2 cellular contexts compared by ENCODE assay signal in the genomic region with DNA sequence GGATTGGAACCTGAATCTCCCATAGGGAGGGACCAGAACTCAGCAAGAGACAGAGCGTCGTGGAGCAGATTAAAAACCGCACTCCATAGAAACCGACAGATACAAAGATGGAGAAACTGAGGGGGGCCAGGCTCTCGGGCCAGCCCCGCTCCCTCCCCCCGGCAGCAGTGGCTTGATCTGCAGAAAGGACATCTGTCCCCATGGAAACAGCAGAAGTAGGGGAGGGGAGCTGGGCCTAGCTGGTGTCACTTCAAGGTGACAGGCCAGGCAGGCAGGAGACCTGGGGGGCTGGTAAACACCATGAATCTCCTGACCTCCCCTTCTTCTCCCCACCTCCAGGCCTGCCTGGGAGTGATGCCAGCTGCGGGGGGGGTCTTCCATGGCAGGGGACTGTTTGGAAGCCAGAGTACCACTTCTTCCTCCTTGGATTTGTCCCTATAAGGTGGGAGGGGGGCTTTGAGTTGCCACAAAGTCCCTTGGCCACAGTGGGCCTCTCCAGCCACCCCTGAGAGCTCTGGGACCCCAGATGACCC.
TF ChIP-seq lines count a peak whose summit lies in the region.

No MANE protein-coding gene starts in this region.

TF ChIP-seq in HEK293, 187 proteins besides CTCF, POLR2A, EP300 and RAD21:
- TF ChIP-seq ZNF596 (tag by site-specific recombination; IDR thresholded peaks at IDR 0.05) (no peak), GLIS1 (tag by site-specific recombination; IDR thresholded peaks at IDR 0.05) (peak; percentile 91), ZNF624 (tag by site-specific recombination; IDR thresholded peaks at IDR 0.05) (no peak), HOXC10 (CRISPR knock-in tag; IDR thresholded peaks at IDR 0.05) (no peak), ZSCAN16 (tag by site-specific recombination; IDR thresholded peaks at IDR 0.05) (no peak)
- TF ChIP-seq, protein P1, sequence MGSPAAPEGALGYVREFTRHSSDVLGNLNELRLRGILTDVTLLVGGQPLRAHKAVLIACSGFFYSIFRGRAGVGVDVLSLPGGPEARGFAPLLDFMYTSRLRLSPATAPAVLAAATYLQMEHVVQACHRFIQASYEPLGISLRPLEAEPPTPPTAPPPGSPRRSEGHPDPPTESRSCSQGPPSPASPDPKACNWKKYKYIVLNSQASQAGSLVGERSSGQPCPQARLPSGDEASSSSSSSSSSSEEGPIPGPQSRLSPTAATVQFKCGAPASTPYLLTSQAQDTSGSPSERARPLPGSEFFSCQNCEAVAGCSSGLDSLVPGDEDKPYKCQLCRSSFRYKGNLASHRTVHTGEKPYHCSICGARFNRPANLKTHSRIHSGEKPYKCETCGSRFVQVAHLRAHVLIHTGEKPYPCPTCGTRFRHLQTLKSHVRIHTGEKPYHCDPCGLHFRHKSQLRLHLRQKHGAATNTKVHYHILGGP (tag by site-specific recombination; IDR thresholded peaks at IDR 0.05), result no peak
- TF ChIP-seq, protein P2, sequence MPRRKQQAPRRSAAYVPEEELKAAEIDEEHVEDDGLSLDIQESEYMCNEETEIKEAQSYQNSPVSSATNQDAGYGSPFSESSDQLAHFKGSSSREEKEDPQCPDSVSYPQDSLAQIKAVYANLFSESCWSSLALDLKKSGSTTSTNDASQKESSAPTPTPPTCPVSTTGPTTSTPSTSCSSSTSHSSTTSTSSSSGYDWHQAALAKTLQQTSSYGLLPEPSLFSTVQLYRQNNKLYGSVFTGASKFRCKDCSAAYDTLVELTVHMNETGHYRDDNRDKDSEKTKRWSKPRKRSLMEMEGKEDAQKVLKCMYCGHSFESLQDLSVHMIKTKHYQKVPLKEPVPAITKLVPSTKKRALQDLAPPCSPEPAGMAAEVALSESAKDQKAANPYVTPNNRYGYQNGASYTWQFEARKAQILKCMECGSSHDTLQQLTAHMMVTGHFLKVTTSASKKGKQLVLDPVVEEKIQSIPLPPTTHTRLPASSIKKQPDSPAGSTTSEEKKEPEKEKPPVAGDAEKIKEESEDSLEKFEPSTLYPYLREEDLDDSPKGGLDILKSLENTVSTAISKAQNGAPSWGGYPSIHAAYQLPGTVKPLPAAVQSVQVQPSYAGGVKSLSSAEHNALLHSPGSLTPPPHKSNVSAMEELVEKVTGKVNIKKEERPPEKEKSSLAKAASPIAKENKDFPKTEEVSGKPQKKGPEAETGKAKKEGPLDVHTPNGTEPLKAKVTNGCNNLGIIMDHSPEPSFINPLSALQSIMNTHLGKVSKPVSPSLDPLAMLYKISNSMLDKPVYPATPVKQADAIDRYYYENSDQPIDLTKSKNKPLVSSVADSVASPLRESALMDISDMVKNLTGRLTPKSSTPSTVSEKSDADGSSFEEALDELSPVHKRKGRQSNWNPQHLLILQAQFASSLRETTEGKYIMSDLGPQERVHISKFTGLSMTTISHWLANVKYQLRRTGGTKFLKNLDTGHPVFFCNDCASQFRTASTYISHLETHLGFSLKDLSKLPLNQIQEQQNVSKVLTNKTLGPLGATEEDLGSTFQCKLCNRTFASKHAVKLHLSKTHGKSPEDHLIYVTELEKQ (tag by site-specific recombination; IDR thresholded peaks at IDR 0.05; ENCODE audit: borderline replicate concordance), result no peak

TF ChIP-seq in K562, 482 proteins besides CTCF, POLR2A, EP300 and RAD21:
- TF ChIP-seq ZNF445 (CRISPR knock-in tag; IDR thresholded peaks at IDR 0.05; ENCODE audit: low read depth) (no peak), RFX1 (IDR thresholded peaks at IDR 0.05) (peak; percentile 57)
